Comparison of ENCODE assay signal across 8 cellular contexts in genomic region chr2:179440642-179441251, GRCh38.
DNase-seq lines count a peak whose midpoint lies in the region; ATAC-seq and TF ChIP-seq lines count a peak whose summit lies in the region.

No MANE protein-coding gene starts in this region.

- H3K9me3 ChIP-seq in body of pancreas: no peaks in the 10 kb centered on the region

- no peak overlapping the region for H3K27ac ChIP-seq in body of pancreas

- H3K36me3 ChIP-seq in body of pancreas (replicated peaks in 1 of 2; ENCODE audit: insufficient read depth in 1 of 2, low read depth in 2 of 2): no peaks in the 10 kb centered on the region

- intact Hi-C loops in body of pancreas (cut with DNase I): no loop called here

- H3K4me3 ChIP-seq in body of pancreas: no peak overlapping the region

- DNase-seq in DMS114 treated with DMSO at 0.1 percent for 48 hours (lab: John Stamatoyannopoulos, UW; ENCODE audit: unreplicated experiment) (peak; percentile 3), NCI-H1092 (lab: John Stamatoyannopoulos, UW) (peak; percentile 5), body of pancreas (no peak), midbrain (lab: John Stamatoyannopoulos, UW) (peak; percentile 69), AG20443 (ENCODE audit: low spot score) (no peak)
- no peak for DNase-seq in activated CD4-positive, alpha-beta T cell treated with anti-CD3 and anti-CD28 coated beads, Interleukin-2, amount 50 U/mL, for 4 hours

- TF ChIP-seq POLR2A in body of pancreas (IDR thresholded peaks at IDR 0.05): no peak

- no peaks in the 10 kb centered on the region for H3K27me3 ChIP-seq in body of pancreas

- peak; percentile 17 to 59 (median 44) for TF ChIP-seq CTCF in body of pancreas (IDR thresholded peaks at IDR 0.05)

- 73 to 77% methylated on average over 5 of the region's 5 CpGs for WGBS in body of pancreas, 2 donors

- H3K4me1 ChIP-seq in body of pancreas: no peaks in the 10 kb centered on the region

- peak; percentile 73 for ATAC-seq in GM19455 (IDR thresholded peaks at IDR 0.05; ENCODE audit: unreplicated experiment)
- ATAC-seq in body of pancreas: no peak
- ATAC-seq in HG03521 (IDR thresholded peaks at IDR 0.05; ENCODE audit: unreplicated experiment): no peak

Comparison
In these comparisons a context has a peak if more than half of its experiments do, and no peak if none do; other contexts are left out.
1. DNase-seq: peak in DMS114 treated with DMSO at 0.1 percent for 48 hours (single experiment), NCI-H1092 (single experiment) and midbrain (single experiment); none in body of pancreas (0 of 4), AG20443 (single experiment) and activated CD4-positive, alpha-beta T cell treated with anti-CD3 and anti-CD28 coated beads, Interleukin-2, amount 50 U/mL, for 4 hours (0 of 2).